In genomic region chr7:127930341-127931328, GRCh38 we compare ENCODE assay signal across 23 cellular contexts.
DNase-seq lines count a peak whose midpoint lies in the region; ATAC-seq, FAIRE-seq and TF ChIP-seq lines count a peak whose summit lies in the region.
"Had no signal": no experiment of that assay in that cellular context is flagged by ENCODE, and none has a peak within 500 bp of the region (broad histone marks: within the 10 kb centered on the region; RNA-seq: fewer than 3 reads in every experiment).

No MANE protein-coding gene starts in this region.

- peaks cover 53% of the 10 kb centered on the region for H3K36me3 Mint-ChIP-seq in CD8-positive, alpha-beta T cell
- peaks cover 14% of the 10 kb centered on the region for H3K36me3 Mint-ChIP-seq in T-helper 17 cell (ENCODE audit: low read depth)

- H3K4me3 ChIP-seq in OCI-LY1 (ENCODE audit: low read depth, low read length, poor library complexity, severe bottlenecking) (no peak overlapping the region), small intestine (ENCODE audit: low read depth in 1 of 2, low read length in 2 of 2) (no peak overlapping the region)
- no peak overlapping the region for H3K4me3 ChIP-seq in CD8-positive, alpha-beta T cell (ENCODE audit: low read depth, low read length)
- H3K4me3 ChIP-seq: PC-9, prostate gland, vagina had no signal

- peak overlapping the region; percentile 26 for H3K27ac ChIP-seq in OCI-LY1 (ENCODE audit: low read depth, low read length, poor library complexity, severe bottlenecking)
- H3K27ac ChIP-seq in small intestine (ENCODE audit: low read depth in 1 of 2, low read length in 1 of 2) = no peak overlapping the region
- H3K27ac ChIP-seq in CD8-positive, alpha-beta T cell (ENCODE audit: low read depth, low read length) = no peak overlapping the region
- H3K27ac ChIP-seq: epithelial cell of prostate, PC-9, prostate gland, vagina had no signal

- H3K27ac Mint-ChIP-seq in CD8-positive, alpha-beta T cell = no peak overlapping the region
- H3K27ac Mint-ChIP-seq in T-helper 17 cell = no peak overlapping the region
- H3K27ac Mint-ChIP-seq: activated naive CD8-positive, alpha-beta T cell treated with anti-CD3 and anti-CD28 coated beads, Interleukin-2, amount 50 U/mL, for 24 hours; nephron progenitor cell had no signal

- H3K9me3 Mint-ChIP-seq in CD8-positive, alpha-beta T cell = no peaks in the 10 kb centered on the region
- H3K9me3 Mint-ChIP-seq: activated naive CD8-positive, alpha-beta T cell treated with anti-CD3 and anti-CD28 coated beads, Interleukin-2, amount 50 U/mL, for 24 hours had no signal

- H3K27me3 ChIP-seq in OCI-LY1 (ENCODE audit: insufficient read depth, low read length) = no peaks in the 10 kb centered on the region
- no peaks in the 10 kb centered on the region for H3K27me3 ChIP-seq in small intestine (ENCODE audit: control insufficient read depth in 2 of 2, insufficient read depth in 2 of 2, low read length in 2 of 2)
- H3K27me3 ChIP-seq in CD8-positive, alpha-beta T cell (ENCODE audit: insufficient read depth, low read length) = no peaks in the 10 kb centered on the region
- H3K27me3 ChIP-seq: vagina had no signal

- no peak overlapping the region for H3K4me3 Mint-ChIP-seq in CD8-positive, alpha-beta T cell
- no peak overlapping the region for H3K4me3 Mint-ChIP-seq in T-helper 17 cell
- H3K4me3 Mint-ChIP-seq: activated naive CD8-positive, alpha-beta T cell treated with anti-CD3 and anti-CD28 coated beads, Interleukin-2, amount 50 U/mL, for 24 hours; nephron progenitor cell had no signal

- H3K36me3 ChIP-seq in OCI-LY1 (ENCODE audit: insufficient read depth, low read length) (peaks cover 52% of the 10 kb centered on the region), small intestine (ENCODE audit: control insufficient read depth in 2 of 2, insufficient read depth in 2 of 2, low read length in 2 of 2) (peaks cover 4 to 8% of the 10 kb centered on the region in 2 donors)
- peaks cover 11% of the 10 kb centered on the region for H3K36me3 ChIP-seq in CD8-positive, alpha-beta T cell (ENCODE audit: insufficient read depth, low read length)
- H3K36me3 ChIP-seq: prostate gland had no signal

- H3K9me3 ChIP-seq in OCI-LY1 (ENCODE audit: low read length) (no peaks in the 10 kb centered on the region), small intestine (ENCODE audit: control insufficient read depth, low read depth) (no peaks in the 10 kb centered on the region), T-helper 17 cell (ENCODE audit: control insufficient read depth, low read length, poor library complexity, severe bottlenecking) (no peaks in the 10 kb centered on the region)
- H3K9me3 ChIP-seq in CD8-positive, alpha-beta T cell (ENCODE audit: low read length) = no peaks in the 10 kb centered on the region
- H3K9me3 ChIP-seq: prostate gland, vagina had no signal

- H3K4me1 Mint-ChIP-seq in CD8-positive, alpha-beta T cell (ENCODE audit: low read depth) = peaks cover 10% of the 10 kb centered on the region
- peaks cover 23% of the 10 kb centered on the region for H3K4me1 Mint-ChIP-seq in T-helper 17 cell
- H3K4me1 Mint-ChIP-seq: nephron progenitor cell had no signal

- no peaks in the 10 kb centered on the region for H3F3A ChIP-seq in OCI-LY1 (ENCODE audit: insufficient read depth, low read length)

- POLR2A ChIA-PET in CD8-positive, alpha-beta T cell (lab: Charles Lee) = interaction anchor here (1.1 kb wide), 1 partner anchor 19 kb away, joined by 3 read pairs; no protein-coding TSS in a partner anchor

- H4K20me1 ChIP-seq in OCI-LY1 (ENCODE audit: insufficient read depth, low read length) = no peaks in the 10 kb centered on the region

- CTCF ChIA-PET in CD8-positive, alpha-beta T cell (lab: Charles Lee) = no interaction called here

- TF ChIP-seq CTCF in OCI-LY1 (IDR thresholded peaks at IDR 0.05; ENCODE audit: low read length) = no peak
- TF ChIP-seq CTCF in GM20000 (IDR thresholded peaks at IDR 0.05; ENCODE audit: extremely low read depth, missing control alignments) = no peak
- TF ChIP-seq CTCF in CD8-positive, alpha-beta T cell (IDR thresholded peaks at IDR 0.05) = no peak

- H3K27me3 Mint-ChIP-seq in CD8-positive, alpha-beta T cell (ENCODE audit: low read depth) = no peaks in the 10 kb centered on the region
- H3K27me3 Mint-ChIP-seq in T-helper 17 cell = no peaks in the 10 kb centered on the region
- H3K27me3 Mint-ChIP-seq: activated naive CD8-positive, alpha-beta T cell treated with anti-CD3 and anti-CD28 coated beads, Interleukin-2, amount 50 U/mL, for 24 hours had no signal

- intact Hi-C loops in CD8-positive, alpha-beta T cell (cut with DNase I, micrococcal nuclease) = loop anchor here in 1 of 2 experiments (5.0 kb wide), 1 partner anchor 1437 kb away; no protein-coding TSS in a partner anchor

- no peak for FAIRE-seq in small intestine (lab: Jason Lieb, UNC)

- ATAC-seq in GM18502 (IDR thresholded peaks at IDR 0.05; ENCODE audit: poor library complexity, unreplicated experiment) (peak; percentile 36), HG02610 (IDR thresholded peaks at IDR 0.05; ENCODE audit: unreplicated experiment) (peak; percentile 37), T-helper 17 cell (no peak)
- no peak for ATAC-seq in CD8-positive, alpha-beta T cell
- ATAC-seq: activated naive CD8-positive, alpha-beta T cell treated with anti-CD3 and anti-CD28 coated beads, Interleukin-2, amount 50 U/mL, for 24 hours; left cardiac atrium had no signal

- no peak overlapping the region for H3K9ac ChIP-seq in OCI-LY1 (ENCODE audit: low read length)

- H3K79me2 ChIP-seq in OCI-LY1 (ENCODE audit: insufficient read depth, low read length) = no peaks in the 10 kb centered on the region

- peak; percentile 67 for DNase-seq in small intestine
- no peak for DNase-seq in GM20000 (ENCODE audit: low spot score)
- DNase-seq in SKM-1 treated with dmso at 0.1 percent for 144 hours (lab: John Stamatoyannopoulos, UW; ENCODE audit: unreplicated experiment) = no peak
- no peak for DNase-seq in CD8-positive, alpha-beta T cell
- no peak for DNase-seq in T-helper 17 cell
- DNase-seq: activated CD4-positive, alpha-beta T cell treated with anti-CD3 and anti-CD28 coated beads for 1 hour; activated naive CD8-positive, alpha-beta T cell treated with anti-CD3 and anti-CD28 coated beads, Interleukin-2, amount 50 U/mL, for 24 hours; Calu3; foreskin melanocyte; KG1; left cardiac atrium; NCI-H1105; NCI-H2107; NCI-H69; nephron progenitor cell; PC-9; stimulated activated CD4-positive, alpha-beta T cell treated with anti-CD3 and anti-CD28 coated beads, Interleukin-4, amount 100 ng/mL, for 1 hour had no signal

- H3K9me2 ChIP-seq in OCI-LY1 (ENCODE audit: low read depth, low read length) = no peaks in the 10 kb centered on the region

- H2AFZ ChIP-seq in OCI-LY1 (ENCODE audit: low read length) = no peak overlapping the region
- H2AFZ ChIP-seq: PC-9 had no signal

- H3K4me1 ChIP-seq in OCI-LY1 (ENCODE audit: insufficient read depth, low read length, severe bottlenecking) = peaks cover 47% of the 10 kb centered on the region
- peaks cover 5 to 10% of the 10 kb centered on the region in 2 donors for H3K4me1 ChIP-seq in small intestine (ENCODE audit: control insufficient read depth in 2 of 2, insufficient read depth in 1 of 2, low read depth in 1 of 2, low read length in 1 of 2)
- no peaks in the 10 kb centered on the region for H3K4me1 ChIP-seq in CD8-positive, alpha-beta T cell (ENCODE audit: insufficient read depth, low read length)
- H3K4me1 ChIP-seq: prostate gland, vagina had no signal

- WGBS in small intestine, 3 donors = 37 to 77% (median 51%) methylated on average over 3 of the region's 3 CpGs

- H3K4me2 ChIP-seq in OCI-LY1 (ENCODE audit: low read length) = peak overlapping the region; percentile 2; the same call in 1 of the 2 replicates
- H3K4me2 ChIP-seq: PC-9 had no signal

Comparison
In these comparisons a context has a peak if more than half of its experiments do, and no peak if none do; other contexts are left out.
1. ATAC-seq: peak in GM18502 (single experiment) and HG02610 (single experiment); none in CD8-positive, alpha-beta T cell (single experiment) and T-helper 17 cell (single experiment).